Comparison of ENCODE assay signal across 13 cellular contexts in genomic region chr4:175435437-175435836, GRCh38.
DNase-seq lines count a peak whose midpoint lies in the region; ATAC-seq, FAIRE-seq and TF ChIP-seq lines count a peak whose summit lies in the region.
"Had no signal": no experiment of that assay in that cellular context is flagged by ENCODE, and none has a peak within 500 bp of the region (broad histone marks: within the 10 kb centered on the region; RNA-seq: fewer than 3 reads in every experiment).

No MANE protein-coding gene starts in this region.

- no peaks in the 10 kb centered on the region for H3K4me1 Mint-ChIP-seq in CD14-positive monocyte

- no peaks in the 10 kb centered on the region for H3K36me3 Mint-ChIP-seq in CD14-positive monocyte

- peaks cover 0 to 1% (median 0%) of the 10 kb centered on the region in 3 donors for H3K27me3 Mint-ChIP-seq in CD14-positive monocyte (ENCODE audit: low read depth in 3 of 3)

- peaks cover 0 to 4% (median 0%) of the 10 kb centered on the region in 7 donors for H3K9me3 Mint-ChIP-seq in CD14-positive monocyte

- DNase-seq in AG09319 (ENCODE audit: extremely low read depth, low read depth) = peak; percentile 72
- peak; percentile 68 for DNase-seq in NCI-H345 treated with DMSO at 0.1 percent for 48 hours (lab: John Stamatoyannopoulos, UW; ENCODE audit: unreplicated experiment)
- peak; percentile 61 for DNase-seq in amniotic epithelial cell (ENCODE audit: low read depth)
- no peak for DNase-seq in RCC 7860 (ENCODE audit: low spot score)
- no peak for DNase-seq in CD14-positive monocyte (ENCODE audit: low spot score)
- DNase-seq in putamen (ENCODE audit: low spot score) = no peak
- DNase-seq: activated effector memory CD4-positive, alpha-beta T cell treated with Interleukin-2 at 50 U/mL for 16 hours; midbrain; NK-92 treated with Interleukin-12 subunit alpha and Interleukin-12 subunit beta, amount 100 ng/mL, for 24 hours had no signal

- no peak overlapping the region for H3K27ac Mint-ChIP-seq in CD14-positive monocyte

- TF ChIP-seq CTCF in AG09319 (IDR thresholded peaks at IDR 0.05; ENCODE audit: low read depth, low read length) = no peak
- no peak for TF ChIP-seq CTCF in CD14-positive monocyte (IDR thresholded peaks at IDR 0.05)

- no peak for FAIRE-seq in RCC 7860 (lab: Jason Lieb, UNC)
- FAIRE-seq: GM12891 had no signal

- ATAC-seq in GM18868 (IDR thresholded peaks at IDR 0.05; ENCODE audit: unreplicated experiment) (peak; percentile 59), HG02759 (IDR thresholded peaks at IDR 0.05; ENCODE audit: unreplicated experiment) (no peak)
- ATAC-seq: right cardiac atrium had no signal

- no peak overlapping the region for H3K4me3 Mint-ChIP-seq in CD14-positive monocyte

- intact Hi-C loops in CD14-positive monocyte (cut with micrococcal nuclease) = no loop called here

Comparison
In these comparisons a context has a peak if more than half of its experiments do, and no peak if none do; other contexts are left out.
1. DNase-seq: peak in AG09319 (single experiment), NCI-H345 treated with DMSO at 0.1 percent for 48 hours (single experiment) and amniotic epithelial cell (single experiment); none in RCC 7860 (single experiment), CD14-positive monocyte (single experiment) and putamen (single experiment).